ENCODE assay signal across 7 cellular contexts in genomic region chr19:7516281-7516862, GRCh38. TPM values are rescaled to one million over a fixed set of nuclear protein-coding genes. Genes with fewer than 3 reads are reported as not detected.
A peak's percentile ranks its signal among the peaks of the same experiment; 100 is the strongest.
DNase-seq lines count a peak whose midpoint lies in the region; ATAC-seq, FAIRE-seq and TF ChIP-seq lines count a peak whose summit lies in the region.

No MANE protein-coding gene starts in this region.

- no peaks in the 10 kb centered on the region for H3K36me3 Mint-ChIP-seq in activated T-helper 2 cell treated with anti-CD3 and anti-CD28 coated beads, Interferon-gamma antibody, Interleukin-2, Interleukin-4, amounts not matched to agents 10 μg/mL and 5 μg/mL and 100 μg/mL, durations not matched to agents 14 hours and 24 hours and 36 hours (ENCODE audit: low read depth)
- H3K36me3 Mint-ChIP-seq in stimulated activated naive B cell treated with anti-CD40 and anti-IgM and Interleukin-4, amounts not matched to agents 10 μg/mL and 1 μg/mL and 100 μg/mL, for 72 hours: peaks cover 3 to 13% of the 10 kb centered on the region in 2 donors

- H3K4me3 ChIP-seq in HEK293 (ENCODE audit: low read depth, low read length): peak overlapping the region; percentile 64
- H3K4me3 ChIP-seq in iPS-18c (ENCODE audit: insufficient read depth, low read depth, low read length): peak overlapping the region; percentile 73

- DNase-seq in activated T-helper 2 cell treated with anti-CD3 and anti-CD28 coated beads, Interferon-gamma antibody, Interleukin-2, Interleukin-4, amounts not matched to agents 10 μg/mL and 5 μg/mL and 100 μg/mL, durations not matched to agents 14 hours and 24 hours and 36 hours (ENCODE audit: low spot score): no peak
- no peak for DNase-seq in stimulated activated naive B cell treated with anti-CD40 and anti-IgM and Interleukin-4, amounts not matched to agents 10 μg/mL and 1 μg/mL and 100 μg/mL, for 72 hours
- DNase-seq in GM12892 (ENCODE audit: insufficient read length) (no peak), NCI-H226 (no peak)

- H3K9me3 Mint-ChIP-seq in activated T-helper 2 cell treated with anti-CD3 and anti-CD28 coated beads, Interferon-gamma antibody, Interleukin-2, Interleukin-4, amounts not matched to agents 10 μg/mL and 5 μg/mL and 100 μg/mL, durations not matched to agents 14 hours and 24 hours and 36 hours: no peaks in the 10 kb centered on the region
- no peaks in the 10 kb centered on the region for H3K9me3 Mint-ChIP-seq in stimulated activated naive B cell treated with anti-CD40 and anti-IgM and Interleukin-4, amounts not matched to agents 10 μg/mL and 1 μg/mL and 100 μg/mL, for 72 hours

- peak in 1 of 2 donors; percentile 15 for ATAC-seq in stimulated activated naive B cell treated with anti-CD40 and anti-IgM and Interleukin-4, amounts not matched to agents 10 μg/mL and 1 μg/mL and 100 μg/mL, for 72 hours (replicated peaks)
- no peak for ATAC-seq in GM18858 (IDR thresholded peaks at IDR 0.05; ENCODE audit: unreplicated experiment)

- no peak overlapping the region for H3K27ac Mint-ChIP-seq in activated T-helper 2 cell treated with anti-CD3 and anti-CD28 coated beads, Interferon-gamma antibody, Interleukin-2, Interleukin-4, amounts not matched to agents 10 μg/mL and 5 μg/mL and 100 μg/mL, durations not matched to agents 14 hours and 24 hours and 36 hours
- H3K27ac Mint-ChIP-seq in stimulated activated naive B cell treated with anti-CD40 and anti-IgM and Interleukin-4, amounts not matched to agents 10 μg/mL and 1 μg/mL and 100 μg/mL, for 72 hours: peak overlapping the region; percentile 59

- FAIRE-seq in GM12892 (lab: Jason Lieb, UNC): no peak

- intact Hi-C loops in activated T-helper 2 cell treated with anti-CD3 and anti-CD28 coated beads, Interferon-gamma antibody, Interleukin-2, Interleukin-4, amounts not matched to agents 10 μg/mL and 5 μg/mL and 100 μg/mL, durations not matched to agents 14 hours and 24 hours and 36 hours (cut with micrococcal nuclease): no loop called here

- H3K4me1 Mint-ChIP-seq in activated T-helper 2 cell treated with anti-CD3 and anti-CD28 coated beads, Interferon-gamma antibody, Interleukin-2, Interleukin-4, amounts not matched to agents 10 μg/mL and 5 μg/mL and 100 μg/mL, durations not matched to agents 14 hours and 24 hours and 36 hours (ENCODE audit: low read depth): peaks cover 4% of the 10 kb centered on the region
- H3K4me1 Mint-ChIP-seq in stimulated activated naive B cell treated with anti-CD40 and anti-IgM and Interleukin-4, amounts not matched to agents 10 μg/mL and 1 μg/mL and 100 μg/mL, for 72 hours: peaks cover 12 to 21% of the 10 kb centered on the region in 2 donors

- H3K27ac ChIP-seq in HEK293 (ENCODE audit: extremely low read depth, low read depth, low read length): peak overlapping the region; percentile 65; the same call in 1 of the 2 replicates

- CTCF ChIA-PET in HEK293 (lab: Yijun Ruan, JAX): interaction anchor here (0.6 kb wide), 1 partner anchor 149 kb away, joined by 3 read pairs; no protein-coding TSS in a partner anchor

- H3K4me3 Mint-ChIP-seq in activated T-helper 2 cell treated with anti-CD3 and anti-CD28 coated beads, Interferon-gamma antibody, Interleukin-2, Interleukin-4, amounts not matched to agents 10 μg/mL and 5 μg/mL and 100 μg/mL, durations not matched to agents 14 hours and 24 hours and 36 hours (ENCODE audit: low read depth): peak overlapping the region; percentile 66
- H3K4me3 Mint-ChIP-seq in stimulated activated naive B cell treated with anti-CD40 and anti-IgM and Interleukin-4, amounts not matched to agents 10 μg/mL and 1 μg/mL and 100 μg/mL, for 72 hours: peak overlapping the region; percentile 71 to 72

- no peak for TF ChIP-seq CTCF in HEK293 (tag by site-specific recombination; IDR thresholded peaks at IDR 0.05)

- POLR2A ChIA-PET in HEK293 (lab: Yijun Ruan, JAX): interaction anchor here (0.5 to 1.3 kb wide), 7 partner anchors 10 to 209 kb away, joined by 3 to 5 read pairs (median 3); partner anchors contain the start of gene PNPLA6

- no peaks in the 10 kb centered on the region for H3K9me3 ChIP-seq in HEK293 (ENCODE audit: control insufficient read depth, insufficient read depth, low read depth, low read length)
- no peaks in the 10 kb centered on the region for H3K9me3 ChIP-seq in iPS-18c (ENCODE audit: control insufficient read depth, insufficient read depth, low read length)

- no peak for TF ChIP-seq POLR2A in GM12892 (IDR thresholded peaks at IDR 0.05; ENCODE audit: low read depth, low read length)

- H3K36me3 ChIP-seq in HEK293 (ENCODE audit: control insufficient read depth in 2 of 2, insufficient read depth in 1 of 2, low read length in 2 of 2): peaks cover 0 to 7% of the 10 kb centered on the region in 2 experiments; a peak in 1 of 3 replicates

- H3K4me1 ChIP-seq in HEK293 (ENCODE audit: control insufficient read depth, insufficient read depth, low read length): peaks cover 4% of the 10 kb centered on the region

- H3K27me3 Mint-ChIP-seq in activated T-helper 2 cell treated with anti-CD3 and anti-CD28 coated beads, Interferon-gamma antibody, Interleukin-2, Interleukin-4, amounts not matched to agents 10 μg/mL and 5 μg/mL and 100 μg/mL, durations not matched to agents 14 hours and 24 hours and 36 hours (ENCODE audit: low read depth): peaks cover 27% of the 10 kb centered on the region
- H3K27me3 Mint-ChIP-seq in stimulated activated naive B cell treated with anti-CD40 and anti-IgM and Interleukin-4, amounts not matched to agents 10 μg/mL and 1 μg/mL and 100 μg/mL, for 72 hours: peaks cover 0 to 4% of the 10 kb centered on the region in 2 donors

TF ChIP-seq in HEK293, 187 proteins besides CTCF, POLR2A, EP300 and RAD21 (continues in another document):
- TF ChIP-seq IKZF3 (tag by site-specific recombination; IDR thresholded peaks at IDR 0.05): no peak
- TF ChIP-seq, protein P1, sequence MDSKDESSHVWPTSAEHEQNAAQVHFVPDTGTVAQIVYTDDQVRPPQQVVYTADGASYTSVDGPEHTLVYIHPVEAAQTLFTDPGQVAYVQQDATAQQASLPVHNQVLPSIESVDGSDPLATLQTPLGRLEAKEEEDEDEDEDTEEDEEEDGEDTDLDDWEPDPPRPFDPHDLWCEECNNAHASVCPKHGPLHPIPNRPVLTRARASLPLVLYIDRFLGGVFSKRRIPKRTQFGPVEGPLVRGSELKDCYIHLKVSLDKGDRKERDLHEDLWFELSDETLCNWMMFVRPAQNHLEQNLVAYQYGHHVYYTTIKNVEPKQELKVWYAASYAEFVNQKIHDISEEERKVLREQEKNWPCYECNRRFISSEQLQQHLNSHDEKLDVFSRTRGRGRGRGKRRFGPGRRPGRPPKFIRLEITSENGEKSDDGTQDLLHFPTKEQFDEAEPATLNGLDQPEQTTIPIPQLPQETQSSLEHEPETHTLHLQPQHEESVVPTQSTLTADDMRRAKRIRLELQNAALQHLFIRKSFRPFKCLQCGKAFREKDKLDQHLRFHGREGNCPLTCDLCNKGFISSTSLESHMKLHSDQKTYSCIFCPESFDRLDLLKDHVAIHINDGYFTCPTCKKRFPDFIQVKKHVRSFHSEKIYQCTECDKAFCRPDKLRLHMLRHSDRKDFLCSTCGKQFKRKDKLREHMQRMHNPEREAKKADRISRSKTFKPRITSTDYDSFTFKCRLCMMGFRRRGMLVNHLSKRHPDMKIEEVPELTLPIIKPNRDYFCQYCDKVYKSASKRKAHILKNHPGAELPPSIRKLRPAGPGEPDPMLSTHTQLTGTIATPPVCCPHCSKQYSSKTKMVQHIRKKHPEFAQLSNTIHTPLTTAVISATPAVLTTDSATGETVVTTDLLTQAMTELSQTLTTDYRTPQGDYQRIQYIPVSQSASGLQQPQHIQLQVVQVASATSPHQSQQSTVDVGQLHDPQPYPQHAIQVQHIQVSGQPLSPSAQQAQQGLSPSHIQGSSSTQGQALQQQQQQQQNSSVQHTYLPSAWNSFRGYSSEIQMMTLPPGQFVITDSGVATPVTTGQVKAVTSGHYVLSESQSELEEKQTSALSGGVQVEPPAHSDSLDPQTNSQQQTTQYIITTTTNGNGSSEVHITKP (tag by site-specific recombination; IDR thresholded peaks at IDR 0.05): peak; percentile 70
- TF ChIP-seq ZNF639 (tag by site-specific recombination; IDR thresholded peaks at IDR 0.05): no peak

RNA-seq across cellular contexts. Expression of gene ZNF358, which starts 0.5 kb away (rescaled TPM):
- total RNA-seq in activated T-helper 2 cell treated with anti-CD3 and anti-CD28 coated beads, Interferon-gamma antibody, Interleukin-2, Interleukin-4, amounts not matched to agents 10 μg/mL and 5 μg/mL and 100 μg/mL, durations not matched to agents 14 hours and 24 hours and 36 hours: 5.3 and 7.9 TPM in 2 replicates
- polyA plus RNA-seq in GM12892 (2012; ENCODE audit: missing spikeins): 0.72 TPM

RNA-seq across cellular contexts. Expression of gene MCOLN1, which starts 6.1 kb away (rescaled TPM):
- 10.3 and 11.2 TPM in 2 replicates for total RNA-seq in activated T-helper 2 cell treated with anti-CD3 and anti-CD28 coated beads, Interferon-gamma antibody, Interleukin-2, Interleukin-4, amounts not matched to agents 10 μg/mL and 5 μg/mL and 100 μg/mL, durations not matched to agents 14 hours and 24 hours and 36 hours
- polyA plus RNA-seq in GM12892 (2012; ENCODE audit: missing spikeins): 3.9 TPM

RNA-seq across cellular contexts. Expression of gene PNPLA6, which starts 19.1 kb away (rescaled TPM):
- total RNA-seq in activated T-helper 2 cell treated with anti-CD3 and anti-CD28 coated beads, Interferon-gamma antibody, Interleukin-2, Interleukin-4, amounts not matched to agents 10 μg/mL and 5 μg/mL and 100 μg/mL, durations not matched to agents 14 hours and 24 hours and 36 hours: 145 and 147 TPM in 2 replicates
- polyA plus RNA-seq in GM12892 (2012; ENCODE audit: missing spikeins): 25.4 TPM

RNA-seq across cellular contexts. Expression of gene PEX11G, which starts 27.5 kb away (rescaled TPM):
- total RNA-seq in activated T-helper 2 cell treated with anti-CD3 and anti-CD28 coated beads, Interferon-gamma antibody, Interleukin-2, Interleukin-4, amounts not matched to agents 10 μg/mL and 5 μg/mL and 100 μg/mL, durations not matched to agents 14 hours and 24 hours and 36 hours: 1.3 and 2.5 TPM in 2 replicates
- 0.87 TPM for polyA plus RNA-seq in GM12892 (2012; ENCODE audit: missing spikeins)
